24 cellular contexts compared by ENCODE assay signal in genomic region chr9:18785604-18786003, GRCh38.
A peak's percentile ranks its signal among the peaks of the same experiment; 100 is the strongest.
DNase-seq lines count a peak whose midpoint lies in the region; ATAC-seq and TF ChIP-seq lines count a peak whose summit lies in the region.
"Had no signal": no experiment of that assay in that cellular context is flagged by ENCODE, and none has a peak within 500 bp of the region (broad histone marks: within the 10 kb centered on the region; RNA-seq: fewer than 3 reads in every experiment).

No MANE protein-coding gene starts in this region.

- TF ChIP-seq CTCF in esophagus squamous epithelium (IDR thresholded peaks at IDR 0.05), result no peak
- no peak for TF ChIP-seq CTCF in uterus (IDR thresholded peaks at IDR 0.05)

- intact Hi-C loops in esophagus squamous epithelium (cut with DNase I), result no loop called here
- intact Hi-C loops in right cardiac atrium (cut with DNase I), result no loop called here
- intact Hi-C loops in sciatic nerve (cut with DNase I), result no loop called here
- intact Hi-C loops in uterus (cut with DNase I; ENCODE audit: low total_unique reads), result no loop called here

- no peak for TF ChIP-seq POLR2A in esophagus squamous epithelium (IDR thresholded peaks at IDR 0.05)
- peak in 1 of 2 donors; percentile 15 for TF ChIP-seq POLR2A in uterus (IDR thresholded peaks at IDR 0.05)

- DNase-seq in esophagus squamous epithelium (lab: John Stamatoyannopoulos, UW) (no peak), right cardiac atrium (no peak), sciatic nerve (ENCODE audit: low spot score) (no peak), uterus (no peak), T1000 (lab: John Stamatoyannopoulos, UW) (no peak), glomerular visceral epithelial cell (ENCODE audit: extremely low spot score) (no peak)
- no peak for DNase-seq in activated CD4-positive, alpha-beta T cell treated with anti-CD3 and anti-CD28 coated beads for 1 hour
- DNase-seq: activated CD4-positive, alpha-beta T cell treated with anti-CD3 and anti-CD28 coated beads, Interleukin-2, amount 10 ng/mL, durations not matched to agents 7 days and 5 days; activated gamma-delta T cell treated with Interleukin-2 at 50 U/mL for 16 hours; activated naive CD8-positive, alpha-beta T cell treated with anti-CD3 and anti-CD28 coated beads, Interleukin-2, amount 50 U/mL, for 24 hours; activated T-cell treated with anti-CD3 and anti-CD28 coated beads, Interleukin-2, amount 50 U/mL, for 24 hours; cerebellar nuclear complex; dorsolateral prefrontal cortex; left lung; naive B cell; NCI-H1092; NCI-H1694; NCI-H446 treated with DMSO at 0.1 percent for 48 hours; NCI-H774; stimulated activated naive B cell treated with anti-CD40 and anti-IgM and Interleukin-4, amounts not matched to agents 10 μg/mL and 1 μg/mL and 100 μg/mL, for 72 hours; testis had no signal

- 52 to 61% methylated on average over 2 of the region's 2 CpGs for WGBS in esophagus squamous epithelium, 2 donors
- WGBS in right cardiac atrium, result 64% methylated on average over 2 of the region's 2 CpGs

- no peaks in the 10 kb centered on the region for H3K27me3 ChIP-seq in esophagus squamous epithelium
- no peaks in the 10 kb centered on the region for H3K27me3 ChIP-seq in right cardiac atrium (ENCODE audit: control insufficient read depth, insufficient read depth)
- no peaks in the 10 kb centered on the region for H3K27me3 ChIP-seq in uterus
- H3K27me3 ChIP-seq: BLaER1 treated with 17β-estradiol and CSF1 and Interleukin-3, amounts not matched to agents 10 nM and 100 nM; dorsolateral prefrontal cortex; left lung; testis had no signal

- H3K36me3 ChIP-seq in esophagus squamous epithelium (no peaks in the 10 kb centered on the region), uterus (no peaks in the 10 kb centered on the region)
- H3K36me3 ChIP-seq: BLaER1 treated with 17β-estradiol and CSF1 and Interleukin-3, amounts not matched to agents 10 nM and 100 nM; left lung had no signal

- H3K4me3 ChIP-seq in esophagus squamous epithelium (no peak overlapping the region), right cardiac atrium (ENCODE audit: low read length) (no peak overlapping the region), uterus (no peak overlapping the region)
- H3K4me3 ChIP-seq: BLaER1 treated with 17β-estradiol and CSF1 and Interleukin-3, amounts not matched to agents 10 nM and 100 nM; dorsolateral prefrontal cortex; K562; left lung; skin epidermis; testis had no signal

- peaks cover 0 to 24% (median 14%) of the 10 kb centered on the region in 3 donors for H3K4me1 ChIP-seq in esophagus squamous epithelium
- no peaks in the 10 kb centered on the region for H3K4me1 ChIP-seq in right cardiac atrium (ENCODE audit: control insufficient read depth, insufficient read depth, low read length)
- H3K4me1 ChIP-seq in uterus, result peaks cover 5% of the 10 kb centered on the region in 2 donors
- H3K4me1 ChIP-seq: BLaER1 treated with 17β-estradiol and CSF1 and Interleukin-3, amounts not matched to agents 10 nM and 100 nM had no signal

- H3K27ac ChIP-seq in esophagus squamous epithelium, result peak overlapping the region in 3 of 4 donors; percentile 44 to 66 (median 57)
- no peak overlapping the region for H3K27ac ChIP-seq in right cardiac atrium (ENCODE audit: low read length)
- peak overlapping the region; percentile 66 to 84 for H3K27ac ChIP-seq in uterus
- H3K27ac ChIP-seq: BLaER1 treated with 17β-estradiol and CSF1 and Interleukin-3, amounts not matched to agents 10 nM and 100 nM; dorsolateral prefrontal cortex had no signal

- ATAC-seq in right cardiac atrium, result peak; percentile 55 to 87
- peak; percentile 9 for ATAC-seq in sciatic nerve
- ATAC-seq: activated naive CD8-positive, alpha-beta T cell treated with anti-CD3 and anti-CD28 coated beads, Interleukin-2, amount 50 U/mL, for 24 hours; K562; left lung; stimulated activated naive B cell treated with anti-CD40 and anti-IgM and Interleukin-4, amounts not matched to agents 10 μg/mL and 1 μg/mL and 100 μg/mL, for 72 hours had no signal

- no peaks in the 10 kb centered on the region for H3K9me3 ChIP-seq in esophagus squamous epithelium
- H3K9me3 ChIP-seq in right cardiac atrium (ENCODE audit: control insufficient read depth, low read length), result no peaks in the 10 kb centered on the region
- H3K9me3 ChIP-seq in uterus, result no peaks in the 10 kb centered on the region
- H3K9me3 ChIP-seq: BLaER1 treated with 17β-estradiol and CSF1 and Interleukin-3, amounts not matched to agents 10 nM and 100 nM; left lung; testis had no signal
